ENCODE assay signal across 21 cellular contexts in genomic region chrX:39972340-39972739, GRCh38.
A peak's percentile ranks its signal among the peaks of the same experiment; 100 is the strongest.
DNase-seq lines count a peak whose midpoint lies in the region; ATAC-seq and TF ChIP-seq lines count a peak whose summit lies in the region.
"Had no signal": no experiment of that assay in that cellular context is flagged by ENCODE, and none has a peak within 500 bp of the region (broad histone marks: within the 10 kb centered on the region; RNA-seq: fewer than 3 reads in every experiment).

No MANE protein-coding gene starts in this region.

- peaks cover 6% of the 10 kb centered on the region for H3K9me3 Mint-ChIP-seq in osteocyte (ENCODE audit: unreplicated experiment)

- peak; percentile 42 for DNase-seq in GM03348 (ENCODE audit: low spot score)
- DNase-seq in M059J (ENCODE audit: low read depth), result peak; percentile 69
- peak; percentile 38 for DNase-seq in epithelial cell of esophagus (ENCODE audit: low read depth)
- no peak for DNase-seq in osteocyte (ENCODE audit: extremely low spot score, unreplicated experiment)
- no peak for DNase-seq in activated CD4-positive, alpha-beta T cell treated with anti-CD3 and anti-CD28 coated beads, Interleukin-2, amount 50 U/mL, for 1 hour
- no peak for DNase-seq in activated CD4-positive, CD25-positive, alpha-beta regulatory T cell (lab: John Stamatoyannopoulos, UW)
- DNase-seq: activated CD4-positive, alpha-beta T cell treated with anti-CD3 and anti-CD28 coated beads, Interleukin-2, amount 10 ng/mL, durations not matched to agents 7 days and 5 days; CD4-positive, CD25-positive, alpha-beta regulatory T cell; gastrocnemius medialis; KG1; mammary epithelial cell; NCI-H146; psoas muscle; stimulated activated CD4-positive, alpha-beta T cell treated with anti-CD3 and anti-CD28 coated beads, Interleukin-15, amount 100 ng/mL, for 24 hours; stimulated activated naive CD8-positive, alpha-beta T cell treated with anti-CD3 and anti-CD28 coated beads, Interleukin-15, Interleukin-2, amounts not matched to agents 100 U/mL and 50 U/mL, for 24 hours had no signal

- no peaks in the 10 kb centered on the region for H3K36me3 Mint-ChIP-seq in osteocyte (ENCODE audit: unreplicated experiment)

- H3K4me3 Mint-ChIP-seq in osteocyte (ENCODE audit: unreplicated experiment), result no peak overlapping the region
- H3K4me3 Mint-ChIP-seq: activated CD4-positive, alpha-beta T cell treated with anti-CD3 and anti-CD28 coated beads, Interleukin-2, amount 10 ng/mL, durations not matched to agents 7 days and 5 days; natural killer cell treated with Interleukin-12 subunit alpha and Interleukin-12 subunit beta and Interleukin-15 and Interleukin-18, amount 100 ng/mL, for 72 hours; type B pancreatic cell had no signal

- no peak for ATAC-seq in HG03469 (IDR thresholded peaks at IDR 0.05; ENCODE audit: unreplicated experiment)
- ATAC-seq: activated naive CD4-positive, alpha-beta T cell treated with anti-CD3 and anti-CD28 coated beads, Interleukin-2, amount 50 U/mL, for 72 hours; gastrocnemius medialis; natural killer cell treated with Interleukin-12 subunit alpha and Interleukin-12 subunit beta and Interleukin-15 and Interleukin-18, amount 100 ng/mL, for 72 hours; psoas muscle; stimulated activated naive CD8-positive, alpha-beta T cell treated with anti-CD3 and anti-CD28 coated beads, Interleukin-15, Interleukin-2, amounts not matched to agents 100 U/mL and 50 U/mL, for 24 hours had no signal

- peak overlapping the region; percentile 14 for H3K27ac Mint-ChIP-seq in osteocyte (ENCODE audit: unreplicated experiment)
- H3K27ac Mint-ChIP-seq: activated CD4-positive, alpha-beta T cell treated with anti-CD3 and anti-CD28 coated beads, Interleukin-2, amount 10 ng/mL, durations not matched to agents 7 days and 5 days; activated naive CD4-positive, alpha-beta T cell treated with anti-CD3 and anti-CD28 coated beads, Interleukin-2, amount 50 U/mL, for 72 hours; CD4-positive, CD25-positive, alpha-beta regulatory T cell; natural killer cell treated with Interleukin-12 subunit alpha and Interleukin-12 subunit beta and Interleukin-15 and Interleukin-18, amount 100 ng/mL, for 72 hours; type B pancreatic cell had no signal

- TF ChIP-seq CTCF in epithelial cell of esophagus (IDR thresholded peaks at IDR 0.05; ENCODE audit: insufficient read depth, low read depth, low read length, missing control alignments) (no peak), osteocyte (IDR thresholded peaks at IDR 0.05) (no peak)

- no peak overlapping the region for H3K4me3 ChIP-seq in epithelial cell of esophagus (ENCODE audit: low read length)
- H3K4me3 ChIP-seq: cardiac muscle cell, gastrocnemius medialis, psoas muscle, SK-N-MC had no signal

- peaks cover 10% of the 10 kb centered on the region for H3K4me1 Mint-ChIP-seq in osteocyte (ENCODE audit: unreplicated experiment)

- no peaks in the 10 kb centered on the region for H3K27me3 Mint-ChIP-seq in osteocyte (ENCODE audit: unreplicated experiment)
- H3K27me3 Mint-ChIP-seq: activated CD4-positive, alpha-beta T cell treated with anti-CD3 and anti-CD28 coated beads, Interleukin-2, amount 10 ng/mL, durations not matched to agents 7 days and 5 days; CD4-positive, CD25-positive, alpha-beta regulatory T cell; type B pancreatic cell had no signal

Comparison
In these comparisons a context has a peak if more than half of its experiments do, and no peak if none do; other contexts are left out.
1. DNase-seq: peak in GM03348 (single experiment), M059J (single experiment) and epithelial cell of esophagus (single experiment); none in osteocyte (single experiment), activated CD4-positive, alpha-beta T cell treated with anti-CD3 and anti-CD28 coated beads, Interleukin-2, amount 50 U/mL, for 1 hour (single experiment) and activated CD4-positive, CD25-positive, alpha-beta regulatory T cell (0 of 4).